Comparison of ENCODE assay signal across 8 cellular contexts in the genomic region with DNA sequence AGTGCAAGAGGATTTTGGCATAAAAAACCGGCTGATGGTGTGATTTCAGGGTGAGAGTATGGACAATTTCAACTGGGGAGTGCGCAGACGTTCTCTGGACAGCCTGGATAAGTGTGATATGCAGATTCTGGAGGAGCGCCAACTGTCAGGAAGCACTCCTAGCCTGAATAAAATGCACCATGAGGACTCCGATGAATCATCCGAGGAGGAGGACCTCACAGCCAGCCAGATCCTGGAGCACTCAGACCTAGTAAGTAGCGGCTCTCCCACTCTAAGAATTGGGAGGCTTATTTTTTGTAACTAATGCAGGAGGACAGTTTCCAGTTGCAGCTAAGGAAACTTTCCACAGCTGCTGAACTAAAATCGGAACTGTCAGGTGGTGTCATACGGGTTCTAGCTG. TPM values are rescaled to one million over a fixed set of nuclear protein-coding genes. Genes with fewer than 3 reads are reported as not detected.
A peak's percentile ranks its signal among the peaks of the same experiment; 100 is the strongest.
DNase-seq lines count a peak whose midpoint lies in the region; ATAC-seq lines count a peak whose summit lies in the region.

No MANE protein-coding gene starts in this region.

- no peaks in the 10 kb centered on the region for H3K9me3 ChIP-seq in subcutaneous abdominal adipose tissue (ENCODE audit: control insufficient read depth in 5 of 5, low read length in 5 of 5)

- H3K9ac ChIP-seq in subcutaneous abdominal adipose tissue (ENCODE audit: low read length in 5 of 5) = no peak overlapping the region

- peak overlapping the region; percentile 65 for H3K27ac ChIP-seq in subcutaneous abdominal adipose tissue (ENCODE audit: low read depth, low read length)

- H3K36me3 ChIP-seq in subcutaneous abdominal adipose tissue (ENCODE audit: control insufficient read depth in 5 of 5, insufficient read depth in 5 of 5, low read length in 5 of 5) = peaks cover 5 to 12% (median 10%) of the 10 kb centered on the region in 5 donors

- H3K4me1 ChIP-seq in subcutaneous abdominal adipose tissue (ENCODE audit: control insufficient read depth in 5 of 5, insufficient read depth in 5 of 5, low read length in 5 of 5) = peaks cover 0 to 38% (median 8%) of the 10 kb centered on the region in 5 donors

- DNase-seq in NCI-H2029 (lab: John Stamatoyannopoulos, UW) (peak; percentile 27), cerebellum (ENCODE audit: low spot score) (peak; percentile 66), kidney tubule cell (ENCODE audit: low spot score) (peak; percentile 49), NCI-H2227 treated with DMSO at 0.1 percent for 48 hours (lab: John Stamatoyannopoulos, UW) (no peak)

- ATAC-seq in activated CD4-positive, CD25-positive, alpha-beta regulatory T cell treated with anti-CD3 and anti-CD28 coated beads, Interleukin-2, amount 50 U/mL, for 24 hours = no peak
- no peak for ATAC-seq in GM19324 (IDR thresholded peaks at IDR 0.05; ENCODE audit: low FRiP score, unreplicated experiment)
- ATAC-seq in GM18511 (IDR thresholded peaks at IDR 0.05; ENCODE audit: unreplicated experiment) = no peak

- no peaks in the 10 kb centered on the region for H3K27me3 ChIP-seq in subcutaneous abdominal adipose tissue (ENCODE audit: control insufficient read depth in 5 of 5, insufficient read depth in 4 of 5, low read length in 5 of 5)

- H3K4me3 ChIP-seq in subcutaneous abdominal adipose tissue (ENCODE audit: low read depth in 1 of 5, low read length in 5 of 5) = no peak overlapping the region

RNA-seq across cellular contexts. Expression of gene ZAR1L, which starts 53.6 kb away (rescaled TPM):
- total RNA-seq in cerebellum = not detected

RNA-seq across cellular contexts. Expression of gene BRCA2, which starts 53.7 kb away (rescaled TPM):
- total RNA-seq in cerebellum = 5.9 TPM
